In the genomic region with DNA sequence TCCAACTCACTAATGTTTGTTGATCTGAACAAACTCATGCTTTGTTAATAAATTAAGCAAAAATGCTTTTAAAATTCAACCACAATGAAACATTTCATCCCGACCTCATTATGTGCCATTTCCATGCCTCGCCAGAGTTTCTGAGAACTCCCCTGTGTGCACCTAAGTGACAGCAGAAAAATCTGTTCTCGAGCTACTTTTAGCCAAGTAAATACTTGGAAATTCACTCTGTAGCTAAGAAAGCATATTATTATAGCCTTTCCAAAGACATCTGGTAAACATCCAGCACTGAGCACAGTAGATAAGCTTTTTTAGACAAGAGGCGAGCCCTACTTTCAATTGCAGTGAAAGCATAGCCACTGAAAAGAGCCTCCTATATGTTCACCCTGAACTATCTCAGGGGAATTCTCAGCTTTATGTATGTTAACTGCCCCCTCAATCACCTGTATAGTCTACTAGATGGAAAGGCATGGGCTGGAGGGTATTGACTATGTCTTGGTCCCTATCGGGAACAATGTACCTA, we compare ENCODE assay signal across 26 cellular contexts.
"Had no signal": no experiment of that assay in that cellular context is flagged by ENCODE, and none has a peak within 500 bp of the region (broad histone marks: within the 10 kb centered on the region; RNA-seq: fewer than 3 reads in every experiment).

No MANE protein-coding gene starts in this region.

- ATAC-seq: effector memory CD8-positive, alpha-beta T cell; gastroesophageal sphincter; left ventricle myocardium superior; psoas muscle; right cardiac atrium; stimulated activated memory B cell treated with anti-CD40 and anti-IgM and Interleukin-4, amounts not matched to agents 10 μg/mL and 1 μg/mL and 100 μg/mL, for 72 hours; stimulated activated naive CD8-positive, alpha-beta T cell treated with anti-CD3 and anti-CD28 coated beads, Interleukin-15, amount 100 ng/mL, for 72 hours had no signal

- H3K4me1 Mint-ChIP-seq: activated naive CD4-positive, alpha-beta T cell treated with anti-CD3 and anti-CD28 coated beads, Interleukin-2, amount 10 ng/mL, durations not matched to agents 7 days and 5 days; brain; naive B cell; stimulated activated memory B cell treated with anti-CD40 and anti-IgM and Interleukin-4, amounts not matched to agents 10 μg/mL and 1 μg/mL and 100 μg/mL, for 72 hours; stimulated activated naive CD8-positive, alpha-beta T cell treated with anti-CD3 and anti-CD28 coated beads, Interleukin-15, amount 100 ng/mL, for 72 hours had no signal

- H3K36me3 Mint-ChIP-seq: activated naive CD4-positive, alpha-beta T cell treated with anti-CD3 and anti-CD28 coated beads, Interleukin-2, amount 10 ng/mL, durations not matched to agents 7 days and 5 days; activated naive CD8-positive, alpha-beta T cell treated with anti-CD3 and anti-CD28 coated beads, Interleukin-2, amount 10 ng/mL, durations not matched to agents 7 days and 5 days; brain; stimulated activated memory B cell treated with anti-CD40 and anti-IgM and Interleukin-4, amounts not matched to agents 10 μg/mL and 1 μg/mL and 100 μg/mL, for 72 hours had no signal

- H3K27me3 ChIP-seq: ascending aorta, ovary, thyroid gland, upper lobe of left lung had no signal

- FAIRE-seq: islet of Langerhans had no signal

- H3K4me1 ChIP-seq: ascending aorta, gastroesophageal sphincter, psoas muscle, thyroid gland, upper lobe of left lung had no signal

- H3K27ac ChIP-seq: ascending aorta, gastroesophageal sphincter, ovary, psoas muscle, thyroid gland, upper lobe of left lung had no signal

- H3K27me3 Mint-ChIP-seq: activated CD4-positive, alpha-beta memory T cell treated with anti-CD3 and anti-CD28 coated beads, Interleukin-2, amount 10 ng/mL, durations not matched to agents 7 days and 5 days; activated CD4-positive, alpha-beta T cell treated with anti-CD3 and anti-CD28 coated beads, Interleukin-2, amount 10 ng/mL, durations not matched to agents 24 days and 14 days; activated naive CD4-positive, alpha-beta T cell treated with anti-CD3 and anti-CD28 coated beads, Interleukin-2, amount 10 ng/mL, durations not matched to agents 7 days and 5 days; activated naive CD8-positive, alpha-beta T cell treated with anti-CD3 and anti-CD28 coated beads, Interleukin-2, amount 10 ng/mL, durations not matched to agents 7 days and 5 days; activated T-cell treated with anti-CD3 and anti-CD28 coated beads, Interleukin-2, amount 50 U/mL, for 24 hours; naive B cell; stimulated activated memory B cell treated with anti-CD40 and anti-IgM and Interleukin-4, amounts not matched to agents 10 μg/mL and 1 μg/mL and 100 μg/mL, for 72 hours; stimulated activated naive CD8-positive, alpha-beta T cell treated with anti-CD3 and anti-CD28 coated beads, Interleukin-15, amount 100 ng/mL, for 72 hours had no signal

- DNase-seq: activated CD4-positive, alpha-beta memory T cell treated with anti-CD3 and anti-CD28 coated beads, Interleukin-2, amount 10 ng/mL, durations not matched to agents 7 days and 5 days; activated CD4-positive, alpha-beta T cell treated with anti-CD3 and anti-CD28 coated beads, Interleukin-2, amount 10 ng/mL, durations not matched to agents 24 days and 14 days; activated CD4-positive, CD25-positive, alpha-beta regulatory T cell treated with anti-CD3 and anti-CD28 coated beads, Interleukin-2, amount 50 U/mL, for 72 hours; activated CD8-positive, alpha-beta memory T cell treated with anti-CD3 and anti-CD28 coated beads, Interleukin-2, amount 50 U/mL, for 48 hours; activated gamma-delta T cell; activated naive CD4-positive, alpha-beta T cell treated with anti-CD3 and anti-CD28 coated beads, Interleukin-2, amount 10 ng/mL, durations not matched to agents 7 days and 5 days; activated naive CD8-positive, alpha-beta T cell treated with anti-CD3 and anti-CD28 coated beads, Interleukin-2, amount 10 ng/mL, durations not matched to agents 7 days and 5 days; activated T-cell treated with anti-CD3 and anti-CD28 coated beads, Interleukin-2, amount 50 U/mL, for 24 hours; cortex of kidney; effector memory CD8-positive, alpha-beta T cell; erythroblast; left ventricle myocardium superior; naive B cell; ovary; psoas muscle; right cardiac atrium; stimulated activated CD4-positive, alpha-beta T cell treated with anti-CD3 and anti-CD28 coated beads, Interleukin-12 subunit alpha, Interleukin-12 subunit beta, amount 100 ng/mL, for 4 hours; stimulated activated CD4-positive, alpha-beta T cell treated with anti-CD3 and anti-CD28 coated beads, Interleukin-4, amount 100 ng/mL, for 24 hours; stimulated activated naive CD8-positive, alpha-beta T cell treated with anti-CD3 and anti-CD28 coated beads, Interleukin-15, amount 100 ng/mL, for 72 hours; thyroid gland; upper lobe of left lung had no signal

- H3K36me3 ChIP-seq: ascending aorta, gastroesophageal sphincter, ovary, thyroid gland, upper lobe of left lung had no signal

- H3K4me3 ChIP-seq: ascending aorta, gastroesophageal sphincter, ovary, psoas muscle, thyroid gland, upper lobe of left lung had no signal

- H3K9me3 ChIP-seq: ovary, thyroid gland, upper lobe of left lung had no signal

- H3K27ac Mint-ChIP-seq: activated CD4-positive, alpha-beta memory T cell treated with anti-CD3 and anti-CD28 coated beads, Interleukin-2, amount 10 ng/mL, durations not matched to agents 7 days and 5 days; activated CD4-positive, alpha-beta T cell treated with anti-CD3 and anti-CD28 coated beads, Interleukin-2, amount 10 ng/mL, durations not matched to agents 24 days and 14 days; activated naive CD4-positive, alpha-beta T cell treated with anti-CD3 and anti-CD28 coated beads, Interleukin-2, amount 10 ng/mL, durations not matched to agents 7 days and 5 days; activated naive CD8-positive, alpha-beta T cell treated with anti-CD3 and anti-CD28 coated beads, Interleukin-2, amount 10 ng/mL, durations not matched to agents 7 days and 5 days; activated T-cell treated with anti-CD3 and anti-CD28 coated beads, Interleukin-2, amount 50 U/mL, for 24 hours; effector memory CD8-positive, alpha-beta T cell; naive B cell; stimulated activated memory B cell treated with anti-CD40 and anti-IgM and Interleukin-4, amounts not matched to agents 10 μg/mL and 1 μg/mL and 100 μg/mL, for 72 hours; stimulated activated naive CD8-positive, alpha-beta T cell treated with anti-CD3 and anti-CD28 coated beads, Interleukin-15, amount 100 ng/mL, for 72 hours had no signal

- H3K4me3 Mint-ChIP-seq: activated CD4-positive, alpha-beta memory T cell treated with anti-CD3 and anti-CD28 coated beads, Interleukin-2, amount 10 ng/mL, durations not matched to agents 7 days and 5 days; activated CD4-positive, alpha-beta T cell treated with anti-CD3 and anti-CD28 coated beads, Interleukin-2, amount 10 ng/mL, durations not matched to agents 24 days and 14 days; activated naive CD4-positive, alpha-beta T cell treated with anti-CD3 and anti-CD28 coated beads, Interleukin-2, amount 10 ng/mL, durations not matched to agents 7 days and 5 days; activated naive CD8-positive, alpha-beta T cell treated with anti-CD3 and anti-CD28 coated beads, Interleukin-2, amount 10 ng/mL, durations not matched to agents 7 days and 5 days; activated T-cell treated with anti-CD3 and anti-CD28 coated beads, Interleukin-2, amount 50 U/mL, for 24 hours; brain; effector memory CD8-positive, alpha-beta T cell; naive B cell; stimulated activated memory B cell treated with anti-CD40 and anti-IgM and Interleukin-4, amounts not matched to agents 10 μg/mL and 1 μg/mL and 100 μg/mL, for 72 hours; stimulated activated naive CD8-positive, alpha-beta T cell treated with anti-CD3 and anti-CD28 coated beads, Interleukin-15, amount 100 ng/mL, for 72 hours had no signal

- H3K9me3 Mint-ChIP-seq: activated naive CD8-positive, alpha-beta T cell treated with anti-CD3 and anti-CD28 coated beads, Interleukin-2, amount 10 ng/mL, durations not matched to agents 7 days and 5 days had no signal
